ENCODE assay signal across 1 cellular context in the genomic region with DNA sequence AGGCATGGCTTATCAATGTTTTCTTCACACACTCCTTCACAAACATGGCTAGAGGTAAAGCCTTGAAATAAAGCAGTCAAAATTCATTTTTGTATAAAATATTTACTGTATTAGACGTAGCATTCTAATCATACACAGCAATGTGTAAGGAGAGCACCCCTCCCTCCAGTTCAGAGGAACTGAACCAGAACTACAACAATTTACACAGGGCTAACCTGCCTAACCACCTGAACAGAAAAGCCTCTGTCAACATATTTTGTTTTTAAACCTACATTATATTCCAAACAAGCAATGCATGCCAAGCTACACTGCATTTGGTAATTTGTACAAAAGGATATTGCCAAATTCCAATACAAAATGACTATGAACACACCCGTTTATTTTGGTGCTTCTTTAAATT.
TF ChIP-seq lines count a peak whose summit lies in the region.

No MANE protein-coding gene starts in this region.

TF ChIP-seq in GM12878, 131 proteins besides CTCF, POLR2A, EP300 and RAD21 (continued from another document):
- no peak for TF ChIP-seq BCLAF1 (IDR thresholded peaks at IDR 0.05)
- TF ChIP-seq, protein P1, sequence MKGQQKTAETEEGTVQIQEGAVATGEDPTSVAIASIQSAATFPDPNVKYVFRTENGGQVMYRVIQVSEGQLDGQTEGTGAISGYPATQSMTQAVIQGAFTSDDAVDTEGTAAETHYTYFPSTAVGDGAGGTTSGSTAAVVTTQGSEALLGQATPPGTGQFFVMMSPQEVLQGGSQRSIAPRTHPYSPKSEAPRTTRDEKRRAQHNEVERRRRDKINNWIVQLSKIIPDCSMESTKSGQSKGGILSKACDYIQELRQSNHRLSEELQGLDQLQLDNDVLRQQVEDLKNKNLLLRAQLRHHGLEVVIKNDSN (IDR thresholded peaks at IDR 0.05; ENCODE audit: borderline replicate concordance, extremely low read length, insufficient read depth, low read depth, low read length), result no peak
- TF ChIP-seq ZSCAN29 (IDR thresholded peaks at IDR 0.05), result no peak
- TF ChIP-seq PAX8 (IDR thresholded peaks at IDR 0.05), result no peak
- no peak for TF ChIP-seq SREBF2 (IDR thresholded peaks at IDR 0.05; ENCODE audit: low read length)
